Comparison of ENCODE assay signal across 7 cellular contexts in the genomic region with DNA sequence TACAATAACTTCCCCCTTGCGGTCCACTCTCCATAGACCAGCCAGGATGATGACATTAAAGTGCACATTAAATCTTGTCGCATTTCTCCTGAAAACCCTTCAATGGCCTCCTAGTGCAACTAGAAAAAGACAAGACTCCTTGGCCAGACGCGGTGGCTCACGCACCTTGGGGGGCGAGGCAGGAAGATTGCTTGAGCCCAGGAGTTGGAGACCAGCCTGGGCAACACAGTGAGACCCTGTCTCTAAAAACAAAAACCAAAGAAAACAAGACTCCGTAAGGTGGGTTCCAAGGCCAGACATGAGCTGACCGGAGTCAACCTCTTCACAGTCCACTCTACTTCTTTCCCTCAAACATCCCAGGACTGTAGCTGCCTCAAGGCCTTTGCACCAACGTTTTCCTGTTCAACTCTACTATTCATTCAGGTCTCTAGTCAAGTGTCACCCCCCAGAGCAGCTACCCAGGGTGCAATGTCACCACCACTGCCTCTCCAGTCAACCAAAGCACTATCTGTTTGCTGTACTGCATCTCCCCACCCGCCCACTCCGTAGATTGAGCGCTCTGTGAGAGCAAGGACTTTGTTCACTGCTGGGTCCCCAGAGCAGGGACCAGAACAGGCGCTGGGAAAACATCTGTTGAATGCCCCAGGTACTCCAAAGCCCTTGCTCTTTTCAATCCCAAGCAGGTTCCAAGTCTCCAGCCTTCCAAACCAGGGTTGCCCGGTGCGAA. TPM values are rescaled to one million over a fixed set of nuclear protein-coding genes. Genes with fewer than 3 reads are reported as not detected.
DNase-seq lines count a peak whose midpoint lies in the region; ATAC-seq, FAIRE-seq and TF ChIP-seq lines count a peak whose summit lies in the region.

No MANE protein-coding gene starts in this region.

- peak overlapping the region; percentile 65 for H3K4me3 ChIP-seq in SJSA1

- FAIRE-seq in RCC 7860 (lab: Jason Lieb, UNC): no peak

- 0 out of 2 replicates have a peak overlapping the region, but pooled peaks have one; percentile 87 for H3K27ac ChIP-seq in SJSA1

- H3K4me1 Mint-ChIP-seq in effector memory CD8-positive, alpha-beta T cell (ENCODE audit: low read depth in 2 of 2): peaks cover 36 to 38% of the 10 kb centered on the region in 2 donors
- peaks cover 44% of the 10 kb centered on the region for H3K4me1 Mint-ChIP-seq in nephron progenitor cell

- peak overlapping the region; percentile 99 to 100 for H3K4me3 Mint-ChIP-seq in effector memory CD8-positive, alpha-beta T cell
- peak overlapping the region; percentile 100 for H3K4me3 Mint-ChIP-seq in nephron progenitor cell

- H3K27me3 Mint-ChIP-seq in effector memory CD8-positive, alpha-beta T cell: no peaks in the 10 kb centered on the region
- H3K27me3 Mint-ChIP-seq in nephron progenitor cell (ENCODE audit: low read depth, poor library complexity): peaks cover 5% of the 10 kb centered on the region

- DNase-seq in SJSA1 (ENCODE audit: low read depth in 1 of 2, low spot score in 2 of 2): no peak
- no peak for DNase-seq in effector memory CD8-positive, alpha-beta T cell
- DNase-seq in nephron progenitor cell: no peak
- DNase-seq in RCC 7860 (ENCODE audit: low spot score): no peak
- DNase-seq in COR-L47 (lab: John Stamatoyannopoulos, UW): no peak

- ATAC-seq in GM18873 (IDR thresholded peaks at IDR 0.05; ENCODE audit: low FRiP score, unreplicated experiment) (peak; percentile 18), HG02970 (IDR thresholded peaks at IDR 0.05; ENCODE audit: low FRiP score, unreplicated experiment) (peak; percentile 11)
- ATAC-seq in effector memory CD8-positive, alpha-beta T cell (replicated peaks): no peak

- H3K4me1 ChIP-seq in SJSA1 (replicated peaks): peaks cover 16% of the 10 kb centered on the region

- peaks cover 32% of the 10 kb centered on the region for H3K36me3 Mint-ChIP-seq in effector memory CD8-positive, alpha-beta T cell (ENCODE audit: insufficient read depth)
- peaks cover 19% of the 10 kb centered on the region for H3K36me3 Mint-ChIP-seq in nephron progenitor cell (ENCODE audit: low read depth)

- no peaks in the 10 kb centered on the region for H3K9me3 ChIP-seq in SJSA1 (replicated peaks)

- no peak for TF ChIP-seq CTCF in nephron progenitor cell (IDR thresholded peaks at IDR 0.05)

- H3K36me3 ChIP-seq in SJSA1: peaks cover 30% of the 10 kb centered on the region

- no peaks in the 10 kb centered on the region for H3K27me3 ChIP-seq in SJSA1 (replicated peaks)

- peak overlapping the region; percentile 99 for H3K27ac Mint-ChIP-seq in effector memory CD8-positive, alpha-beta T cell
- H3K27ac Mint-ChIP-seq in nephron progenitor cell: peak overlapping the region; percentile 100

- no peaks in the 10 kb centered on the region for H3K9me3 Mint-ChIP-seq in effector memory CD8-positive, alpha-beta T cell
- no peaks in the 10 kb centered on the region for H3K9me3 Mint-ChIP-seq in nephron progenitor cell

RNA-seq across cellular contexts. Expression of a gene that starts 0.7 kb away (rescaled TPM):
- total RNA-seq in SJSA1 (2014; rRNA removed; shearing (Covaris generic)): 36.8 and 37.0 TPM in 2 replicates

RNA-seq across cellular contexts. Expression of a gene that starts 1.1 kb away (rescaled TPM):
- 150 and 218 TPM in 2 replicates for total RNA-seq in SJSA1 (2014; rRNA removed; shearing (Covaris generic))

RNA-seq across cellular contexts. Expression of a gene that starts 46.3 kb away (rescaled TPM):
- not detected in 2 replicates for total RNA-seq in SJSA1 (2014; rRNA removed; shearing (Covaris generic))
